In the genomic region with DNA sequence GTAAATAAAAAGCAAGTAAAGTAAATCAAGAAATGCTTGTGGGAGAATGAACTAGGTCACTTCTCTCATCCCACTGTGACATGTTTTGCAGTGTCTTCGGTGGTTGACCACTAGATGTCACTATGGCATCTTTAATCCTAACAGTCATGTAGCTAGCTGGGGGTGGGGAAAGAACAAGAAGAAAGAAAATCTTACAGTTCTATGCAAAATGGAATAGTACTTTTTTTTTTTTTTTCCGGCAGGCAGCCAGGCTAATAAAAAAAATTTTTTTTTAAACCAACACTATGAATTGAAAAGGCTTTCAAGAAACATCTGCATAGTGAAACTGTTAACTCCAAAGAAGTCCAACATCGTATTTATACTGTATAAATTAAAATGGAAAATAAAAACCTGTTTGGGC, we compare ENCODE assay signal across 1 cellular context.
TF ChIP-seq lines count a peak whose summit lies in the region.

No MANE protein-coding gene starts in this region.

TF ChIP-seq in GM12878, 131 proteins besides CTCF, POLR2A, EP300 and RAD21 (continued from another document):
- TF ChIP-seq RUNX3 (IDR thresholded peaks at IDR 0.05; ENCODE audit: low read length) (peak; percentile 37; the same call in 1 of the 2 replicates), RBBP5 (conservative IDR thresholded peaks at IDR 0.05) (no peak), ZNF384 (IDR thresholded peaks at IDR 0.05; ENCODE audit: borderline replicate concordance, low read depth, low read length) (peak; percentile 58; the same call in 1 of the 2 replicates), POLR2AphosphoS5 (IDR thresholded peaks at IDR 0.05; ENCODE audit: low read length) (no peak), SMAD5 (IDR thresholded peaks at IDR 0.05; ENCODE audit: low read depth) (no peak), EZH2 (IDR thresholded peaks at IDR 0.05; ENCODE audit: borderline replicate concordance, control insufficient read depth, low read depth, low read length) (no peak), SMARCA5 (IDR thresholded peaks at IDR 0.05) (0 out of 2 replicates have a peak, but pooled peaks have one; percentile 18), CHD2 (IDR thresholded peaks at IDR 0.05; ENCODE audit: borderline replicate concordance, low read depth, low read length) (peak; percentile 60; the same call in 1 of the 2 replicates)
- TF ChIP-seq, protein P1, sequence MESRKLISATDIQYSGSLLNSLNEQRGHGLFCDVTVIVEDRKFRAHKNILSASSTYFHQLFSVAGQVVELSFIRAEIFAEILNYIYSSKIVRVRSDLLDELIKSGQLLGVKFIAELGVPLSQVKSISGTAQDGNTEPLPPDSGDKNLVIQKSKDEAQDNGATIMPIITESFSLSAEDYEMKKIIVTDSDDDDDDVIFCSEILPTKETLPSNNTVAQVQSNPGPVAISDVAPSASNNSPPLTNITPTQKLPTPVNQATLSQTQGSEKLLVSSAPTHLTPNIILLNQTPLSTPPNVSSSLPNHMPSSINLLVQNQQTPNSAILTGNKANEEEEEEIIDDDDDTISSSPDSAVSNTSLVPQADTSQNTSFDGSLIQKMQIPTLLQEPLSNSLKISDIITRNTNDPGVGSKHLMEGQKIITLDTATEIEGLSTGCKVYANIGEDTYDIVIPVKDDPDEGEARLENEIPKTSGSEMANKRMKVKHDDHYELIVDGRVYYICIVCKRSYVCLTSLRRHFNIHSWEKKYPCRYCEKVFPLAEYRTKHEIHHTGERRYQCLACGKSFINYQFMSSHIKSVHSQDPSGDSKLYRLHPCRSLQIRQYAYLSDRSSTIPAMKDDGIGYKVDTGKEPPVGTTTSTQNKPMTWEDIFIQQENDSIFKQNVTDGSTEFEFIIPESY (IDR thresholded peaks at IDR 0.05) = no peak
- TF ChIP-seq, protein P2, sequence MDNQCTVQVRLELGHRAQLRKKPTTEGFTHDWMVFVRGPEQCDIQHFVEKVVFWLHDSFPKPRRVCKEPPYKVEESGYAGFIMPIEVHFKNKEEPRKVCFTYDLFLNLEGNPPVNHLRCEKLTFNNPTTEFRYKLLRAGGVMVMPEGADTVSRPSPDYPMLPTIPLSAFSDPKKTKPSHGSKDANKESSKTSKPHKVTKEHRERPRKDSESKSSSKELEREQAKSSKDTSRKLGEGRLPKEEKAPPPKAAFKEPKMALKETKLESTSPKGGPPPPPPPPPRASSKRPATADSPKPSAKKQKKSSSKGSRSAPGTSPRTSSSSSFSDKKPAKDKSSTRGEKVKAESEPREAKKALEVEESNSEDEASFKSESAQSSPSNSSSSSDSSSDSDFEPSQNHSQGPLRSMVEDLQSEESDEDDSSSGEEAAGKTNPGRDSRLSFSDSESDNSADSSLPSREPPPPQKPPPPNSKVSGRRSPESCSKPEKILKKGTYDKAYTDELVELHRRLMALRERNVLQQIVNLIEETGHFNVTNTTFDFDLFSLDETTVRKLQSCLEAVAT (IDR thresholded peaks at IDR 0.05) = no peak
- TF ChIP-seq, protein P3, sequence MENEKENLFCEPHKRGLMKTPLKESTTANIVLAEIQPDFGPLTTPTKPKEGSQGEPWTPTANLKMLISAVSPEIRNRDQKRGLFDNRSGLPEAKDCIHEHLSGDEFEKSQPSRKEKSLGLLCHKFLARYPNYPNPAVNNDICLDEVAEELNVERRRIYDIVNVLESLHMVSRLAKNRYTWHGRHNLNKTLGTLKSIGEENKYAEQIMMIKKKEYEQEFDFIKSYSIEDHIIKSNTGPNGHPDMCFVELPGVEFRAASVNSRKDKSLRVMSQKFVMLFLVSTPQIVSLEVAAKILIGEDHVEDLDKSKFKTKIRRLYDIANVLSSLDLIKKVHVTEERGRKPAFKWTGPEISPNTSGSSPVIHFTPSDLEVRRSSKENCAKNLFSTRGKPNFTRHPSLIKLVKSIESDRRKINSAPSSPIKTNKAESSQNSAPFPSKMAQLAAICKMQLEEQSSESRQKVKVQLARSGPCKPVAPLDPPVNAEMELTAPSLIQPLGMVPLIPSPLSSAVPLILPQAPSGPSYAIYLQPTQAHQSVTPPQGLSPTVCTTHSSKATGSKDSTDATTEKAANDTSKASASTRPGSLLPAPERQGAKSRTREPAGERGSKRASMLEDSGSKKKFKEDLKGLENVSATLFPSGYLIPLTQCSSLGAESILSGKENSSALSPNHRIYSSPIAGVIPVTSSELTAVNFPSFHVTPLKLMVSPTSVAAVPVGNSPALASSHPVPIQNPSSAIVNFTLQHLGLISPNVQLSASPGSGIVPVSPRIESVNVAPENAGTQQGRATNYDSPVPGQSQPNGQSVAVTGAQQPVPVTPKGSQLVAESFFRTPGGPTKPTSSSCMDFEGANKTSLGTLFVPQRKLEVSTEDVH (IDR thresholded peaks at IDR 0.05; ENCODE audit: low read depth, partially characterized antibody) = no peak
